In genomic region chr19:38564981-38565685, GRCh38 we compare ENCODE assay signal across 1 cellular context.
TF ChIP-seq lines count a peak whose summit lies in the region.

No MANE protein-coding gene starts in this region.

TF ChIP-seq in endothelial cell of umbilical vein, 7 proteins besides CTCF, POLR2A, EP300 and RAD21:
- TF ChIP-seq POLR2AphosphoS5 (IDR thresholded peaks at IDR 0.05; ENCODE audit: insufficient read depth, low read depth, low read length) = no peak
- no peak for TF ChIP-seq JUN (IDR thresholded peaks at IDR 0.05; ENCODE audit: borderline replicate concordance, insufficient read depth, insufficient read length, low read depth)
- TF ChIP-seq MAX (IDR thresholded peaks at IDR 0.05; ENCODE audit: insufficient read depth, insufficient read length) = no peak
- no peak for TF ChIP-seq GATA2 (IDR thresholded peaks at IDR 0.05; ENCODE audit: insufficient read depth, insufficient read length, low read depth, low read length)
- peak; percentile 21 for TF ChIP-seq EZH2 (IDR thresholded peaks at IDR 0.05; ENCODE audit: borderline replicate concordance, low read depth, low read length, severe bottlenecking)
